12 cellular contexts compared by ENCODE assay signal in genomic region chr18:39414009-39414700, GRCh38.
DNase-seq lines count a peak whose midpoint lies in the region; ATAC-seq and TF ChIP-seq lines count a peak whose summit lies in the region.
"Had no signal": no experiment of that assay in that cellular context is flagged by ENCODE, and none has a peak within 500 bp of the region (broad histone marks: within the 10 kb centered on the region; RNA-seq: fewer than 3 reads in every experiment).

No MANE protein-coding gene starts in this region.

- no peaks in the 10 kb centered on the region for H3K27me3 Mint-ChIP-seq in activated naive CD8-positive, alpha-beta T cell treated with anti-CD3 and anti-CD28 coated beads, Interleukin-2, amount 50 U/mL, for 24 hours
- no peaks in the 10 kb centered on the region for H3K27me3 Mint-ChIP-seq in activated naive CD8-positive, alpha-beta T cell treated with anti-CD3 and anti-CD28 coated beads for 36 hours
- H3K27me3 Mint-ChIP-seq: central memory CD8-positive, alpha-beta T cell had no signal

- no peaks in the 10 kb centered on the region for H3K36me3 Mint-ChIP-seq in activated naive CD8-positive, alpha-beta T cell treated with anti-CD3 and anti-CD28 coated beads, Interleukin-2, amount 50 U/mL, for 24 hours (ENCODE audit: low read depth)
- no peaks in the 10 kb centered on the region for H3K36me3 Mint-ChIP-seq in activated naive CD8-positive, alpha-beta T cell treated with anti-CD3 and anti-CD28 coated beads for 36 hours
- H3K36me3 Mint-ChIP-seq: CD14-positive monocyte had no signal

- CTCF ChIA-PET in RWPE1 (lab: Yijun Ruan, JAX), result no interaction called here

- peaks cover 5% of the 10 kb centered on the region for H3K4me1 Mint-ChIP-seq in activated naive CD8-positive, alpha-beta T cell treated with anti-CD3 and anti-CD28 coated beads, Interleukin-2, amount 50 U/mL, for 24 hours
- no peaks in the 10 kb centered on the region for H3K4me1 Mint-ChIP-seq in activated naive CD8-positive, alpha-beta T cell treated with anti-CD3 and anti-CD28 coated beads for 36 hours
- H3K4me1 Mint-ChIP-seq: CD14-positive monocyte; central memory CD8-positive, alpha-beta T cell had no signal

- POLR2A ChIA-PET in RWPE1 (lab: Yijun Ruan, JAX; ENCODE audit: low non-redundant PET), result no interaction called here

- H3K9me3 Mint-ChIP-seq in activated naive CD8-positive, alpha-beta T cell treated with anti-CD3 and anti-CD28 coated beads, Interleukin-2, amount 50 U/mL, for 24 hours, result peaks cover 3% of the 10 kb centered on the region
- peaks cover 1% of the 10 kb centered on the region for H3K9me3 Mint-ChIP-seq in activated naive CD8-positive, alpha-beta T cell treated with anti-CD3 and anti-CD28 coated beads for 36 hours

- no peak overlapping the region for H3K27ac Mint-ChIP-seq in activated naive CD8-positive, alpha-beta T cell treated with anti-CD3 and anti-CD28 coated beads, Interleukin-2, amount 50 U/mL, for 24 hours
- no peak overlapping the region for H3K27ac Mint-ChIP-seq in activated naive CD8-positive, alpha-beta T cell treated with anti-CD3 and anti-CD28 coated beads for 36 hours
- H3K27ac Mint-ChIP-seq: CD14-positive monocyte had no signal

- DNase-seq in activated naive CD8-positive, alpha-beta T cell treated with anti-CD3 and anti-CD28 coated beads, Interleukin-2, amount 50 U/mL, for 24 hours, result no peak
- no peak for DNase-seq in activated naive CD8-positive, alpha-beta T cell treated with anti-CD3 and anti-CD28 coated beads for 36 hours
- DNase-seq in RWPE1 (ENCODE audit: low spot score) (peak; percentile 46), glomerular visceral epithelial cell (ENCODE audit: extremely low spot score) (peak; percentile 31), SW480 (ENCODE audit: low spot score) (no peak), GM10266 (ENCODE audit: extremely low spot score) (no peak), SKM-1 treated with dmso at 0.1 percent for 144 hours (lab: John Stamatoyannopoulos, UW; ENCODE audit: unreplicated experiment) (no peak)
- DNase-seq: NCI-H1930 had no signal

- no peak overlapping the region for H3K4me3 Mint-ChIP-seq in activated naive CD8-positive, alpha-beta T cell treated with anti-CD3 and anti-CD28 coated beads, Interleukin-2, amount 50 U/mL, for 24 hours
- H3K4me3 Mint-ChIP-seq in activated naive CD8-positive, alpha-beta T cell treated with anti-CD3 and anti-CD28 coated beads for 36 hours, result no peak overlapping the region
- H3K4me3 Mint-ChIP-seq: CD14-positive monocyte; central memory CD8-positive, alpha-beta T cell had no signal

- no peak overlapping the region for H3K27ac ChIP-seq in RWPE1
- H3K27ac ChIP-seq: skin epidermis had no signal

- TF ChIP-seq CTCF in RWPE1 (conservative IDR thresholded peaks at IDR 0.05; ENCODE audit: low read depth) (no peak), GM10266 (IDR thresholded peaks at IDR 0.05; ENCODE audit: control insufficient read depth, insufficient read depth, low read depth, missing control alignments) (no peak)

- ATAC-seq in activated naive CD8-positive, alpha-beta T cell treated with anti-CD3 and anti-CD28 coated beads, Interleukin-2, amount 50 U/mL, for 24 hours, result peak; percentile 71
- no peak for ATAC-seq in HG03521 (IDR thresholded peaks at IDR 0.05; ENCODE audit: unreplicated experiment)

Comparison
In these comparisons a context has a peak if more than half of its experiments do, and no peak if none do; other contexts are left out.
1. DNase-seq: peak in RWPE1 (single experiment) and glomerular visceral epithelial cell (single experiment); none in activated naive CD8-positive, alpha-beta T cell treated with anti-CD3 and anti-CD28 coated beads, Interleukin-2, amount 50 U/mL, for 24 hours (single experiment), activated naive CD8-positive, alpha-beta T cell treated with anti-CD3 and anti-CD28 coated beads for 36 hours (single experiment), SW480 (single experiment), GM10266 (single experiment) and SKM-1 treated with dmso at 0.1 percent for 144 hours (single experiment).